ENCODE assay signal across 8 cellular contexts in genomic region chr9:127802576-127803443, GRCh38. TPM values are rescaled to one million over a fixed set of nuclear protein-coding genes. Genes with fewer than 3 reads are reported as not detected.
DNase-seq lines count a peak whose midpoint lies in the region; ATAC-seq lines count a peak whose summit lies in the region.

A gene with protein sequence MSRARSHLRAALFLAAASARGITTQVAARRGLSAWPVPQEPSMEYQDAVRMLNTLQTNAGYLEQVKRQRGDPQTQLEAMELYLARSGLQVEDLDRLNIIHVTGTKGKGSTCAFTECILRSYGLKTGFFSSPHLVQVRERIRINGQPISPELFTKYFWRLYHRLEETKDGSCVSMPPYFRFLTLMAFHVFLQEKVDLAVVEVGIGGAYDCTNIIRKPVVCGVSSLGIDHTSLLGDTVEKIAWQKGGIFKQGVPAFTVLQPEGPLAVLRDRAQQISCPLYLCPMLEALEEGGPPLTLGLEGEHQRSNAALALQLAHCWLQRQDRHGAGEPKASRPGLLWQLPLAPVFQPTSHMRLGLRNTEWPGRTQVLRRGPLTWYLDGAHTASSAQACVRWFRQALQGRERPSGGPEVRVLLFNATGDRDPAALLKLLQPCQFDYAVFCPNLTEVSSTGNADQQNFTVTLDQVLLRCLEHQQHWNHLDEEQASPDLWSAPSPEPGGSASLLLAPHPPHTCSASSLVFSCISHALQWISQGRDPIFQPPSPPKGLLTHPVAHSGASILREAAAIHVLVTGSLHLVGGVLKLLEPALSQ (plus strand): TSS chr9:127802882. CDS start chr9:127802925, 43 bp downstream.

- H3K27ac ChIP-seq in cingulate gyrus (ENCODE audit: low read depth, low read length): peak within 1 kb of the TSS; percentile 90

- ATAC-seq in GM19025 (IDR thresholded peaks at IDR 0.05; ENCODE audit: low read depth, unreplicated experiment) (peak; percentile 79), HG03280 (IDR thresholded peaks at IDR 0.05; ENCODE audit: unreplicated experiment) (peak; percentile 78), left colon (peak; percentile 80)

- intact Hi-C loops in left colon (cut with DNase I, micrococcal nuclease): no loop called here

- DNase-seq in AML-193 (lab: John Stamatoyannopoulos, UW) (peak; percentile 71 to 76), NCI-H524 (lab: John Stamatoyannopoulos, UW) (peak; percentile 87 to 90), left colon (peak; percentile 88 to 91)
- DNase-seq in activated CD4-positive, alpha-beta T cell treated with anti-CD3 and anti-CD28 coated beads for 48 hours: peak; percentile 88
- DNase-seq in stimulated activated CD4-positive, alpha-beta T cell treated with anti-CD3 and anti-CD28 coated beads, Interleukin-1b, Interleukin-23, amount 100 ng/mL, for 48 hours: peak; percentile 88

RNA-seq across cellular contexts. Expression of the gene that starts here (rescaled TPM):
- 10 to 100 TPM; 31.4 to 47.0 TPM for total RNA-seq in left colon

Comparison
In these comparisons a context has a peak if more than half of its experiments do, and no peak if none do; other contexts are left out.
1. Peak in every context shown above with its lines: DNase-seq, ATAC-seq and H3K27ac ChIP-seq.